Comparison of ENCODE assay signal across 23 cellular contexts in the genomic region with DNA sequence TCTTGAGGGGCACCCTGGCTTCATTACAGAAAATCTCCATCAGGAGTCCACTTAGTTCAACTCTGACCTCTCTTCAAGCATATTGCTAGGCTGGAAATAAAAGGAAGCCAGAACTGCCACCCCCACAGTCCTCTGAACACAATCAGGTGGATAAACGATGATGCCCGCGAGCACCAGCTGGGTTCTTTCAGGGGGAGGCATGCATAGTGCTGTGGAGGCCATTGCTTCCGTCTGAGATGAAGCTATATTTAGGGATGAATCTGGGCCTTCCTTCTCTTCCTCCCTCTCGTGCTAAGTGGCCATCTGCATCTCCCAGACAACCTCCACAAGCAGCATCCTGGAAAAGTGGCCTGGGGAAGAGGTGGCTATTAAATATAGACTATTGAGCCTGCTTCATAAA.
"Had no signal": no experiment of that assay in that cellular context is flagged by ENCODE, and none has a peak within 500 bp of the region (broad histone marks: within the 10 kb centered on the region; RNA-seq: fewer than 3 reads in every experiment).

No MANE protein-coding gene starts in this region.

- H3K9me3 ChIP-seq: esophagus squamous epithelium, gastroesophageal sphincter, right lobe of liver, thoracic aorta had no signal

- ATAC-seq: activated CD4-positive, CD25-positive, alpha-beta regulatory T cell treated with anti-CD3 and anti-CD28 coated beads, Interleukin-2, amount 50 U/mL, for 24 hours; activated CD8-positive, alpha-beta T cell treated with anti-CD3 and anti-CD28 coated beads, Interleukin-2, amount 10 ng/mL, durations not matched to agents 7 days and 5 days; activated naive CD4-positive, alpha-beta T cell treated with anti-CD3 and anti-CD28 coated beads, Interleukin-2, amount 50 U/mL, for 72 hours; gastroesophageal sphincter; right lobe of liver; stimulated activated effector memory CD8-positive, alpha-beta T cell treated with anti-CD3 and anti-CD28 coated beads, Interleukin-12 subunit alpha, Interleukin-12 subunit beta, amount 100 ng/mL, for 72 hours; stimulated activated naive CD8-positive, alpha-beta T cell treated with anti-CD3 and anti-CD28 coated beads, Interleukin-15, amount 100 ng/mL, for 72 hours had no signal

- H3K27me3 ChIP-seq: esophagus squamous epithelium, gastroesophageal sphincter, right lobe of liver had no signal

- H3K27ac Mint-ChIP-seq: activated CD8-positive, alpha-beta T cell treated with anti-CD3 and anti-CD28 coated beads, Interleukin-2, amount 10 ng/mL, durations not matched to agents 7 days and 5 days; activated naive CD4-positive, alpha-beta T cell treated with anti-CD3 and anti-CD28 coated beads, Interleukin-2, amount 50 U/mL, for 72 hours; brain; endodermal cell; nephron progenitor cell; stimulated activated naive CD8-positive, alpha-beta T cell treated with anti-CD3 and anti-CD28 coated beads, Interleukin-15, amount 100 ng/mL, for 72 hours; T-helper 1 cell treated with Interleukin-12 subunit alpha and Interleukin-12 subunit beta and Interleukin-4 antibody, amounts not matched to agents 30 μg/mL and 1 μg/mL, for 36 hours; type B pancreatic cell had no signal

- H3K4me3 Mint-ChIP-seq: activated CD8-positive, alpha-beta T cell treated with anti-CD3 and anti-CD28 coated beads, Interleukin-2, amount 10 ng/mL, durations not matched to agents 7 days and 5 days; brain; endodermal cell; nephron progenitor cell; stimulated activated effector memory CD8-positive, alpha-beta T cell treated with anti-CD3 and anti-CD28 coated beads, Interleukin-12 subunit alpha, Interleukin-12 subunit beta, amount 100 ng/mL, for 72 hours; stimulated activated naive CD8-positive, alpha-beta T cell treated with anti-CD3 and anti-CD28 coated beads, Interleukin-15, amount 100 ng/mL, for 72 hours; T-helper 1 cell treated with Interleukin-12 subunit alpha and Interleukin-12 subunit beta and Interleukin-4 antibody, amounts not matched to agents 30 μg/mL and 1 μg/mL, for 36 hours; type B pancreatic cell had no signal

- H3K27ac ChIP-seq: coronary artery, esophagus squamous epithelium, gastroesophageal sphincter, right lobe of liver, thoracic aorta, VCaP had no signal

- H3K4me3 ChIP-seq: coronary artery, esophagus squamous epithelium, gastroesophageal sphincter, right lobe of liver, thoracic aorta had no signal

- DNase-seq: activated CD4-positive, alpha-beta T cell treated with anti-CD3 and anti-CD28 coated beads, Interleukin-2, amount 50 U/mL, for 1 hour; activated CD8-positive, alpha-beta T cell treated with anti-CD3 and anti-CD28 coated beads, Interleukin-2, amount 10 ng/mL, durations not matched to agents 7 days and 5 days; activated gamma-delta T cell treated with Interleukin-2 at 50 U/mL for 16 hours; endodermal cell; esophagus squamous epithelium; head of caudate nucleus; hypothalamus; mesenchymal stem cell; nephron progenitor cell; right lobe of liver; small intestine; stimulated activated CD4-positive, alpha-beta T cell treated with anti-CD3 and anti-CD28 coated beads, Interleukin-2, amount 100 ng/mL, for 24 hours; stimulated activated naive CD8-positive, alpha-beta T cell treated with anti-CD3 and anti-CD28 coated beads, Interleukin-15, amount 100 ng/mL, for 72 hours had no signal

- H3K36me3 ChIP-seq: esophagus squamous epithelium, gastroesophageal sphincter, right lobe of liver, thoracic aorta had no signal

- H3K9me3 Mint-ChIP-seq: activated naive CD4-positive, alpha-beta T cell treated with anti-CD3 and anti-CD28 coated beads, Interleukin-2, amount 50 U/mL, for 72 hours; endodermal cell; nephron progenitor cell; stimulated activated effector memory CD8-positive, alpha-beta T cell treated with anti-CD3 and anti-CD28 coated beads, Interleukin-12 subunit alpha, Interleukin-12 subunit beta, amount 100 ng/mL, for 72 hours; stimulated activated naive CD8-positive, alpha-beta T cell treated with anti-CD3 and anti-CD28 coated beads, Interleukin-15, amount 100 ng/mL, for 72 hours; T-helper 1 cell treated with Interleukin-12 subunit alpha and Interleukin-12 subunit beta and Interleukin-4 antibody, amounts not matched to agents 30 μg/mL and 1 μg/mL, for 36 hours; type B pancreatic cell had no signal

- H3K36me3 Mint-ChIP-seq: brain, type B pancreatic cell had no signal
